Comparison of ENCODE assay signal across 22 cellular contexts in genomic region chr2:183060500-183061231, GRCh38. TPM values are rescaled to one million over a fixed set of nuclear protein-coding genes. Genes with fewer than 3 reads are reported as not detected.
"Had no signal": no experiment of that assay in that cellular context is flagged by ENCODE, and none has a peak within 500 bp of the region (broad histone marks: within the 10 kb centered on the region; RNA-seq: fewer than 3 reads in every experiment).

No MANE protein-coding gene starts in this region.

- H3K4me1 Mint-ChIP-seq: activated B cell treated with CpG ODN at 0.5 μM for 24 hours; activated naive CD4-positive, alpha-beta T cell treated with anti-CD3 and anti-CD28 coated beads, Interleukin-2, amount 10 ng/mL, durations not matched to agents 7 days and 5 days; stimulated activated naive CD8-positive, alpha-beta T cell treated with anti-CD3 and anti-CD28 coated beads, Interleukin-15, amount 100 ng/mL, for 72 hours had no signal

- H3K4me3 Mint-ChIP-seq: activated B cell treated with CpG ODN at 0.5 μM for 24 hours; activated naive CD4-positive, alpha-beta T cell treated with anti-CD3 and anti-CD28 coated beads, Interleukin-2, amount 10 ng/mL, durations not matched to agents 7 days and 5 days; activated T-cell treated with anti-CD3 and anti-CD28 coated beads, Interleukin-2, amount 50 U/mL, for 4 hours; mesothelial cell of epicardium; natural killer cell treated with Interleukin-12 subunit alpha and Interleukin-12 subunit beta and Interleukin-15 and Interleukin-18, amount 100 ng/mL, for 72 hours; stimulated activated naive CD8-positive, alpha-beta T cell treated with anti-CD3 and anti-CD28 coated beads, Interleukin-15, amount 100 ng/mL, for 72 hours; T-helper 1 cell treated with Interleukin-12 subunit alpha and Interleukin-12 subunit beta and Interleukin-4 antibody, amounts not matched to agents 30 μg/mL and 1 μg/mL, for 36 hours had no signal

- H3K27ac Mint-ChIP-seq: activated B cell treated with CpG ODN at 0.5 μM for 24 hours; activated naive CD4-positive, alpha-beta T cell treated with anti-CD3 and anti-CD28 coated beads, Interleukin-2, amount 10 ng/mL, durations not matched to agents 7 days and 5 days; mesothelial cell of epicardium; natural killer cell treated with Interleukin-12 subunit alpha and Interleukin-12 subunit beta and Interleukin-15 and Interleukin-18, amount 100 ng/mL, for 72 hours; stimulated activated naive CD8-positive, alpha-beta T cell treated with anti-CD3 and anti-CD28 coated beads, Interleukin-15, amount 100 ng/mL, for 72 hours; T-helper 1 cell treated with Interleukin-12 subunit alpha and Interleukin-12 subunit beta and Interleukin-4 antibody, amounts not matched to agents 30 μg/mL and 1 μg/mL, for 36 hours had no signal

- H3K4me3 ChIP-seq: coronary artery, lung, right lobe of liver, smooth muscle cell had no signal

- FAIRE-seq: endometrium, keratinocyte had no signal

- H3K9me3 ChIP-seq: right lobe of liver had no signal

- DNase-seq: activated B cell treated with CpG ODN at 0.5 μM for 24 hours; activated CD4-positive, alpha-beta T cell treated with anti-CD3 and anti-CD28 coated beads for 48 hours; activated CD8-positive, alpha-beta memory T cell treated with anti-CD3 and anti-CD28 coated beads, Interleukin-2, amount 50 U/mL, for 4 hours; activated naive CD4-positive, alpha-beta T cell treated with anti-CD3 and anti-CD28 coated beads, Interleukin-2, amount 10 ng/mL, durations not matched to agents 7 days and 5 days; activated T-cell treated with anti-CD3 and anti-CD28 coated beads, Interleukin-2, amount 50 U/mL, for 4 hours; aorta; erythroblast; foreskin melanocyte; glutamatergic neuron; hypothalamus; right lobe of liver; stimulated activated CD4-positive, alpha-beta T cell treated with anti-CD3 and anti-CD28 coated beads, Interleukin-4, amount 100 ng/mL, for 1 hour; stimulated activated naive CD8-positive, alpha-beta T cell treated with anti-CD3 and anti-CD28 coated beads, Interleukin-15, amount 100 ng/mL, for 72 hours had no signal

- H3K27me3 ChIP-seq: right lobe of liver had no signal

- H3K9ac ChIP-seq: parathyroid adenoma had no signal

- H3K27ac ChIP-seq: coronary artery, parathyroid adenoma, right lobe of liver had no signal

- H2AFZ ChIP-seq: parathyroid adenoma had no signal

- H3K36me3 Mint-ChIP-seq: activated naive CD4-positive, alpha-beta T cell treated with anti-CD3 and anti-CD28 coated beads, Interleukin-2, amount 10 ng/mL, durations not matched to agents 7 days and 5 days; mesothelial cell of epicardium; natural killer cell treated with Interleukin-12 subunit alpha and Interleukin-12 subunit beta and Interleukin-15 and Interleukin-18, amount 100 ng/mL, for 72 hours had no signal

- ATAC-seq: activated T-cell treated with anti-CD3 and anti-CD28 coated beads, Interleukin-2, amount 50 U/mL, for 4 hours; natural killer cell treated with Interleukin-12 subunit alpha and Interleukin-12 subunit beta and Interleukin-15 and Interleukin-18, amount 100 ng/mL, for 72 hours; stimulated activated naive CD8-positive, alpha-beta T cell treated with anti-CD3 and anti-CD28 coated beads, Interleukin-15, amount 100 ng/mL, for 72 hours had no signal

- H3K4me1 ChIP-seq: parathyroid adenoma had no signal

- H3K79me2 ChIP-seq: parathyroid adenoma had no signal

- H3K36me3 ChIP-seq: right lobe of liver had no signal

- H3K9me3 Mint-ChIP-seq: activated B cell treated with CpG ODN at 0.5 μM for 24 hours; activated naive CD4-positive, alpha-beta T cell treated with anti-CD3 and anti-CD28 coated beads, Interleukin-2, amount 10 ng/mL, durations not matched to agents 7 days and 5 days; activated T-cell treated with anti-CD3 and anti-CD28 coated beads, Interleukin-2, amount 50 U/mL, for 4 hours; mesothelial cell of epicardium; natural killer cell treated with Interleukin-12 subunit alpha and Interleukin-12 subunit beta and Interleukin-15 and Interleukin-18, amount 100 ng/mL, for 72 hours; stimulated activated naive CD8-positive, alpha-beta T cell treated with anti-CD3 and anti-CD28 coated beads, Interleukin-15, amount 100 ng/mL, for 72 hours; T-helper 1 cell treated with Interleukin-12 subunit alpha and Interleukin-12 subunit beta and Interleukin-4 antibody, amounts not matched to agents 30 μg/mL and 1 μg/mL, for 36 hours had no signal

RNA-seq across cellular contexts. Expression of gene NCKAP1, which starts 22.4 kb away (rescaled TPM):
- total RNA-seq: activated B cell treated with CpG ODN at 0.5 μM for 24 hours had no signal
